In the genomic region with DNA sequence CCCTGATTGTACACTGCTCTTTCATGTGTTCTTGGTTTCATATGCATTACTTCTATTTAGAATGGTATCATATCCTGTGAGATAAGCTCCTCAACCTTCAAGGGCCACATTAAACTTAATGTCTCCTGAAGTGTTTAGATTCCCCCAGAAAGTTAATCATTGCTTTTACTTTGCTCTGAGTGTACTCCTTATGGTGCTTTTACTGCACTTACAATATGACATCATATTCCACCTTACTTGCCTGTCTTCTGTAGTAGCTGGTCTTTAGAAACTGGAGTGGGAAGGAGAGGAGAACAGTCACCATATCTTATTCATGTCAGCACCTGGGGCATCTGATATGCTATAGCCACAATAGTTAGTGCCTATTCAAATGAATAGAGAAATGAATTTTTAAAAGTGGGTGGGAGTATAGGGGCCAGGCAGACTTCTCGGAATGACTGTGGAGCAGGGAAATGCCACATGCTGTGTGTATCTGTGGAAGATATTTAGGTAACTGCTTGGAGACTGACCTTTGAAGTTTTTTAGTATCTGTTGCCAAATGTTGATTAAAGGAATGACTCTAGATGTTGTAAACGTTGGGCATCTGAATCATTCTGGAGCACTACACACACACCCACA, we compare ENCODE assay signal across 11 cellular contexts. TPM values are rescaled to one million over a fixed set of nuclear protein-coding genes. Genes with fewer than 3 reads are reported as not detected.
DNase-seq lines count a peak whose midpoint lies in the region; ATAC-seq lines count a peak whose summit lies in the region.
"Had no signal": no experiment of that assay in that cellular context is flagged by ENCODE, and none has a peak within 500 bp of the region (broad histone marks: within the 10 kb centered on the region; RNA-seq: fewer than 3 reads in every experiment).

No MANE protein-coding gene starts in this region.

- peak; percentile 70 for ATAC-seq in GM18502 (IDR thresholded peaks at IDR 0.05; ENCODE audit: poor library complexity, unreplicated experiment)
- peak; percentile 81 for ATAC-seq in GM19043 (IDR thresholded peaks at IDR 0.05; ENCODE audit: low read depth, unreplicated experiment)
- peak; percentile 84 for ATAC-seq in HG02759 (IDR thresholded peaks at IDR 0.05; ENCODE audit: unreplicated experiment)
- ATAC-seq in HG03469 (IDR thresholded peaks at IDR 0.05; ENCODE audit: unreplicated experiment) = peak; percentile 81
- ATAC-seq: Panc1 had no signal

- DNase-seq in occipital lobe (lab: John Stamatoyannopoulos, UW) (no peak), retina (no peak), foreskin melanocyte (no peak), medulla oblongata (ENCODE audit: extremely low spot score) (no peak)
- DNase-seq: aorta, NCI-H2081 had no signal

RNA-seq across cellular contexts. Expression of gene SLAIN1, which starts 40.2 kb away (rescaled TPM):
- 600 TPM for total RNA-seq in occipital lobe
